ENCODE assay signal across 25 cellular contexts in the genomic region with DNA sequence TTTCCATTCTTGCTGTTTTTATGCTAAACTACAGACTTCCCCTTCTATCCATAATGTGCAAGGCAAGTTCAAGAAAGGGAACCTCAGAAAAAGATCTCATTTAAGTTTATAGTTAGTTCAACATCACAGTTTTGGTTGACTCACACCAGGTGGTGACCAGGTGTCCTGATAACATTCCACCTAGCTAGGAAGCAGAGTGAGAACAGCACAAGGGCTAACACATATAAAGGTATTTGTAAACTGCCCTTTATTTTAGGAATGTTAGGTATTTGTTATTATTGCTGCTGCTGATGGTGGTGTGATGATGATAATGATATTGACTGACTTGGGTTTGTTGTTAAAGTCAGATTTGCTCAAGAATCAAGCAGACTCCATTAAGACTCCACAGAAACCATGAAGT.
"Had no signal": no experiment of that assay in that cellular context is flagged by ENCODE, and none has a peak within 500 bp of the region (broad histone marks: within the 10 kb centered on the region; RNA-seq: fewer than 3 reads in every experiment).

No MANE protein-coding gene starts in this region.

- H3K9me3 ChIP-seq: ascending aorta, left lung, sigmoid colon, transverse colon, uterus had no signal

- H3K36me3 ChIP-seq: adrenal gland, ascending aorta, left lung, sigmoid colon, transverse colon, uterus had no signal

- FAIRE-seq: endothelial cell of umbilical vein had no signal

- ATAC-seq: esophagus mucosa; left lung; naive thymus-derived CD8-positive, alpha-beta T cell; stimulated activated naive B cell treated with anti-CD40 and anti-IgM and Interleukin-4, amounts not matched to agents 10 μg/mL and 1 μg/mL and 100 μg/mL, for 72 hours had no signal

- H3K4me1 ChIP-seq: ascending aorta, uterus had no signal

- H3K27ac ChIP-seq: adrenal gland, ascending aorta, left lung, sigmoid colon, transverse colon, uterus had no signal

- H3K27me3 ChIP-seq: adrenal gland, ascending aorta, left lung, sigmoid colon, transverse colon, uterus had no signal

- H3K4me2 ChIP-seq: smooth muscle cell had no signal

- H3K4me3 ChIP-seq: adrenal gland, ascending aorta, left lung, sigmoid colon, smooth muscle cell, transverse colon, uterus had no signal

- DNase-seq: activated B cell treated with CpG ODN at 0.5 μM for 24 hours; activated CD4-positive, alpha-beta T cell treated with anti-CD3 and anti-CD28 coated beads for 4 hours; activated CD4-positive, alpha-beta T cell treated with anti-CD3 and anti-CD28 coated beads, Interleukin-2, amount 50 U/mL, for 48 hours; activated effector memory CD4-positive, alpha-beta T cell treated with anti-CD3 and anti-CD28 coated beads, Interleukin-2, amount 50 U/mL, for 16 hours; activated naive CD4-positive, alpha-beta T cell treated with anti-CD3 and anti-CD28 coated beads, Interleukin-2, amount 50 U/mL, for 16 hours; adrenal gland; central memory CD4-positive, alpha-beta T cell; effector memory CD4-positive, alpha-beta T cell; foreskin melanocyte; immature natural killer cell; left lung; naive thymus-derived CD8-positive, alpha-beta T cell; retina; sigmoid colon; stimulated activated CD4-positive, alpha-beta T cell treated with anti-CD3 and anti-CD28 coated beads, Interleukin-15, amount 100 ng/mL, for 24 hours; stimulated activated CD4-positive, alpha-beta T cell treated with anti-CD3 and anti-CD28 coated beads, Interleukin-2, amount 100 ng/mL, for 48 hours; stimulated activated CD8-positive, alpha-beta memory T cell treated with anti-CD3 and anti-CD28 coated beads, Interleukin-4, amount 100 ng/mL, for 48 hours; stimulated activated naive B cell treated with anti-CD40 and anti-IgM and Interleukin-4, amounts not matched to agents 10 μg/mL and 1 μg/mL and 100 μg/mL, for 72 hours; T-helper 9 cell; transverse colon; uterus had no signal
